17 cellular contexts compared by ENCODE assay signal in genomic region chr12:97745406-97746101, GRCh38.
"Had no signal": no experiment of that assay in that cellular context is flagged by ENCODE, and none has a peak within 500 bp of the region (broad histone marks: within the 10 kb centered on the region; RNA-seq: fewer than 3 reads in every experiment).

No MANE protein-coding gene starts in this region.

- ATAC-seq: activated CD8-positive, alpha-beta memory T cell treated with anti-CD3 and anti-CD28 coated beads, Interleukin-2, amount 10 ng/mL, durations not matched to agents 7 days and 5 days; activated naive CD4-positive, alpha-beta T cell treated with anti-CD3 and anti-CD28 coated beads, Interleukin-2, amount 50 U/mL, for 72 hours; stimulated activated naive CD8-positive, alpha-beta T cell treated with anti-CD3 and anti-CD28 coated beads, Interleukin-15, amount 100 ng/mL, for 72 hours had no signal

- H3K9me3 Mint-ChIP-seq: activated T-cell treated with anti-CD3 and anti-CD28 coated beads, Interleukin-2, amount 50 U/mL, for 24 hours; dendritic cell treated with granulocyte-macrophage colony-stimulating factor and Interleukin-4, amounts not matched to agents 40 ng/mL and 50 ng/mL, for 4 days; nephron had no signal

- FAIRE-seq: urothelium cell line had no signal

- DNase-seq: activated CD4-positive, alpha-beta T cell treated with anti-CD3 and anti-CD28 coated beads, Interleukin-2, amount 50 U/mL, for 48 hours; activated CD4-positive, CD25-positive, alpha-beta regulatory T cell treated with anti-CD3 and anti-CD28 coated beads, Interleukin-2, amount 50 U/mL, for 72 hours; activated CD8-positive, alpha-beta memory T cell treated with anti-CD3 and anti-CD28 coated beads, Interleukin-2, amount 10 ng/mL, durations not matched to agents 7 days and 5 days; activated effector memory CD4-positive, alpha-beta T cell treated with anti-CD3 and anti-CD28 coated beads, Interleukin-2, amount 50 U/mL, for 16 hours; activated T-cell treated with anti-CD3 and anti-CD28 coated beads, Interleukin-2, amount 50 U/mL, for 24 hours; amniotic stem cell; brain microvascular endothelial cell; cerebellar nuclear complex; left ventricle myocardium inferior; mesenchymal stem cell; stimulated activated CD4-positive, alpha-beta T cell treated with anti-CD3 and anti-CD28 coated beads, Interleukin-4, amount 100 ng/mL, for 24 hours; stimulated activated naive CD8-positive, alpha-beta T cell treated with anti-CD3 and anti-CD28 coated beads, Interleukin-15, amount 100 ng/mL, for 72 hours had no signal

- H3K4me1 Mint-ChIP-seq: activated CD8-positive, alpha-beta memory T cell treated with anti-CD3 and anti-CD28 coated beads, Interleukin-2, amount 10 ng/mL, durations not matched to agents 7 days and 5 days; nephron; stimulated activated naive CD8-positive, alpha-beta T cell treated with anti-CD3 and anti-CD28 coated beads, Interleukin-15, amount 100 ng/mL, for 72 hours had no signal

- H3K27ac ChIP-seq: brain microvascular endothelial cell, left ventricle myocardium inferior, thoracic aorta had no signal

- H3K4me3 ChIP-seq: left ventricle myocardium inferior, thoracic aorta had no signal

- H3K36me3 ChIP-seq: brain microvascular endothelial cell, left ventricle myocardium inferior, thoracic aorta had no signal

- H3K9me3 ChIP-seq: left ventricle myocardium inferior, thoracic aorta had no signal

- H3K36me3 Mint-ChIP-seq: activated CD8-positive, alpha-beta memory T cell treated with anti-CD3 and anti-CD28 coated beads, Interleukin-2, amount 10 ng/mL, durations not matched to agents 7 days and 5 days; activated naive CD4-positive, alpha-beta T cell treated with anti-CD3 and anti-CD28 coated beads, Interleukin-2, amount 50 U/mL, for 72 hours had no signal

- H3K27me3 Mint-ChIP-seq: activated CD8-positive, alpha-beta memory T cell treated with anti-CD3 and anti-CD28 coated beads, Interleukin-2, amount 10 ng/mL, durations not matched to agents 7 days and 5 days; activated T-cell treated with anti-CD3 and anti-CD28 coated beads, Interleukin-2, amount 50 U/mL, for 24 hours; dendritic cell treated with granulocyte-macrophage colony-stimulating factor and Interleukin-4, amounts not matched to agents 40 ng/mL and 50 ng/mL, for 4 days; stimulated activated naive CD8-positive, alpha-beta T cell treated with anti-CD3 and anti-CD28 coated beads, Interleukin-15, amount 100 ng/mL, for 72 hours had no signal

- H3K27me3 ChIP-seq: brain microvascular endothelial cell had no signal

- H3K27ac Mint-ChIP-seq: activated CD8-positive, alpha-beta memory T cell treated with anti-CD3 and anti-CD28 coated beads, Interleukin-2, amount 10 ng/mL, durations not matched to agents 7 days and 5 days; activated naive CD4-positive, alpha-beta T cell treated with anti-CD3 and anti-CD28 coated beads, Interleukin-2, amount 50 U/mL, for 72 hours; activated T-cell treated with anti-CD3 and anti-CD28 coated beads, Interleukin-2, amount 50 U/mL, for 24 hours; dendritic cell treated with granulocyte-macrophage colony-stimulating factor and Interleukin-4, amounts not matched to agents 40 ng/mL and 50 ng/mL, for 4 days; nephron; stimulated activated naive CD8-positive, alpha-beta T cell treated with anti-CD3 and anti-CD28 coated beads, Interleukin-15, amount 100 ng/mL, for 72 hours had no signal

- H3K4me1 ChIP-seq: left ventricle myocardium inferior had no signal

- H3K4me3 Mint-ChIP-seq: activated CD8-positive, alpha-beta memory T cell treated with anti-CD3 and anti-CD28 coated beads, Interleukin-2, amount 10 ng/mL, durations not matched to agents 7 days and 5 days; activated T-cell treated with anti-CD3 and anti-CD28 coated beads, Interleukin-2, amount 50 U/mL, for 24 hours; dendritic cell treated with granulocyte-macrophage colony-stimulating factor and Interleukin-4, amounts not matched to agents 40 ng/mL and 50 ng/mL, for 4 days; nephron; stimulated activated naive CD8-positive, alpha-beta T cell treated with anti-CD3 and anti-CD28 coated beads, Interleukin-15, amount 100 ng/mL, for 72 hours had no signal
